ENCODE assay signal across 12 cellular contexts in genomic region chr10:3465406-3465891, GRCh38.
DNase-seq lines count a peak whose midpoint lies in the region; ATAC-seq and TF ChIP-seq lines count a peak whose summit lies in the region.
"Had no signal": no experiment of that assay in that cellular context is flagged by ENCODE, and none has a peak within 500 bp of the region (broad histone marks: within the 10 kb centered on the region; RNA-seq: fewer than 3 reads in every experiment).

No MANE protein-coding gene starts in this region.

- peak; percentile 53 for DNase-seq in DMS53 (lab: John Stamatoyannopoulos, UW)
- DNase-seq in DMS53 treated with DMSO at 0.1 percent for 48 hours (lab: John Stamatoyannopoulos, UW; ENCODE audit: unreplicated experiment), result no peak
- DNase-seq in coronary artery (ENCODE audit: low spot score), result no peak
- no peak for DNase-seq in lung (ENCODE audit: low spot score)
- no peak for DNase-seq in medulla oblongata (ENCODE audit: extremely low spot score)
- DNase-seq: NCI-H1436 had no signal

- H3K4me3 ChIP-seq in coronary artery (no peak overlapping the region), lung (no peak overlapping the region), subcutaneous abdominal adipose tissue (ENCODE audit: low read depth in 1 of 5, low read length in 5 of 5) (peak overlapping the region in 1 of 5 donors; percentile 20)

- WGBS in lung, 2 donors, result 52 to 53% methylated on average over 11 of the region's 11 CpGs

- no peak for TF ChIP-seq CTCF in coronary artery (IDR thresholded peaks at IDR 0.05)
- TF ChIP-seq CTCF in lung (IDR thresholded peaks at IDR 0.05; ENCODE audit: control extremely low read depth, extremely low read depth), result no peak

- peak overlapping the region in 2 of 5 donors; percentile 23 to 30 for H3K9ac ChIP-seq in subcutaneous abdominal adipose tissue (ENCODE audit: low read length in 5 of 5)

- H3K9me3 ChIP-seq in lung (ENCODE audit: control insufficient read depth in 2 of 2, insufficient read depth in 1 of 2, low read length in 1 of 2), result no peaks in the 10 kb centered on the region
- H3K9me3 ChIP-seq in subcutaneous abdominal adipose tissue (ENCODE audit: control insufficient read depth in 5 of 5, low read length in 5 of 5), result no peaks in the 10 kb centered on the region

- peaks cover 5 to 12% of the 10 kb centered on the region in 2 donors for H3K4me1 ChIP-seq in lung (ENCODE audit: control insufficient read depth in 2 of 2, insufficient read depth in 2 of 2, low read length in 2 of 2)
- H3K4me1 ChIP-seq in subcutaneous abdominal adipose tissue (ENCODE audit: control insufficient read depth in 5 of 5, insufficient read depth in 5 of 5, low read length in 5 of 5), result peaks cover 14 to 48% (median 42%) of the 10 kb centered on the region in 5 donors

- H3K36me3 ChIP-seq in lung (ENCODE audit: control insufficient read depth in 2 of 2, insufficient read depth in 2 of 2, low read length in 2 of 2) (no peaks in the 10 kb centered on the region), subcutaneous abdominal adipose tissue (ENCODE audit: control insufficient read depth in 5 of 5, insufficient read depth in 5 of 5, low read length in 5 of 5) (no peaks in the 10 kb centered on the region)

- ATAC-seq in lung (ENCODE audit: insufficient read depth, low FRiP score) (no peak), GM18498 (IDR thresholded peaks at IDR 0.05; ENCODE audit: unreplicated experiment) (no peak), HG03521 (IDR thresholded peaks at IDR 0.05; ENCODE audit: unreplicated experiment) (no peak)
- ATAC-seq: activated naive CD4-positive, alpha-beta T cell treated with anti-CD3 and anti-CD28 coated beads, Interleukin-2, amount 50 U/mL, for 72 hours; HCT116 had no signal

- H3K27me3 ChIP-seq in lung (ENCODE audit: control insufficient read depth, insufficient read depth) (no peaks in the 10 kb centered on the region), subcutaneous abdominal adipose tissue (ENCODE audit: control insufficient read depth in 5 of 5, insufficient read depth in 4 of 5, low read length in 5 of 5) (no peaks in the 10 kb centered on the region)

- peak overlapping the region; percentile 34 to 75 for H3K27ac ChIP-seq in coronary artery
- H3K27ac ChIP-seq in lung (ENCODE audit: low read depth in 1 of 2, low read length in 1 of 2), result peak overlapping the region; percentile 59 to 90
- peak overlapping the region; percentile 95 for H3K27ac ChIP-seq in subcutaneous abdominal adipose tissue (ENCODE audit: low read depth, low read length)
- H3K27ac ChIP-seq: 22Rv1 had no signal
